12 cellular contexts compared by ENCODE assay signal in genomic region chr7:102527182-102527581, GRCh38. TPM values are rescaled to one million over a fixed set of nuclear protein-coding genes. Genes with fewer than 3 reads are reported as not detected.
"Had no signal": no experiment of that assay in that cellular context is flagged by ENCODE, and none has a peak within 500 bp of the region (broad histone marks: within the 10 kb centered on the region; RNA-seq: fewer than 3 reads in every experiment).

No MANE protein-coding gene starts in this region.

RNA-seq across cellular contexts. Expression of gene SPDYE2, which starts 23.8 kb away (rescaled TPM):
- total RNA-seq: activated CD4-positive, alpha-beta T cell treated with anti-CD3 and anti-CD28 coated beads for 36 hours; activated naive CD4-positive, alpha-beta T cell treated with anti-CD3 and anti-CD28 coated beads for 36 hours; activated naive CD8-positive, alpha-beta T cell treated with anti-CD3 and anti-CD28 coated beads for 36 hours; activated T-helper 17 cell treated with anti-CD3 and anti-CD28 coated beads, Interleukin-2, amount 50 U/mL, for 72 hours; ascending aorta; breast epithelium; cardiac muscle cell; cerebellum; dermis blood vessel endothelial cell; esophagus muscularis mucosa; foreskin keratinocyte; gastrocnemius medialis had no signal
- polyA plus RNA-seq: foreskin keratinocyte had no signal
